ENCODE assay signal across 8 cellular contexts in genomic region chr6:149749594-149750135, GRCh38. TPM values are rescaled to one million over a fixed set of nuclear protein-coding genes. Genes with fewer than 3 reads are reported as not detected.
A peak's percentile ranks its signal among the peaks of the same experiment; 100 is the strongest.
DNase-seq lines count a peak whose midpoint lies in the region; ATAC-seq and TF ChIP-seq lines count a peak whose summit lies in the region.

Gene PCMT1 (plus strand): TSS chr6:149749741. CDS start chr6:149749902, 161 bp downstream.

- peak within 1 kb of the TSS; percentile 59; the same call in 1 of the 2 replicates for H2AFZ ChIP-seq in OCI-LY7 (ENCODE audit: low read length)

- no peak for TF ChIP-seq CTCF in OCI-LY7 (conservative IDR thresholded peaks at IDR 0.05; ENCODE audit: low read length)

- peaks cover 9% of the 10 kb centered on the region for H4K20me1 ChIP-seq in OCI-LY7 (ENCODE audit: insufficient read depth, low read length)

- H3K4me1 ChIP-seq in OCI-LY7 (ENCODE audit: insufficient read depth, low read length, poor library complexity, severe bottlenecking): peaks cover 47% of the 10 kb centered on the region

- H3K27ac ChIP-seq in OCI-LY7 (ENCODE audit: low read depth, low read length, poor library complexity, severe bottlenecking) (peak within 1 kb of the TSS; percentile 85), epithelial cell of prostate (peak within 1 kb of the TSS; percentile 70)

- intact Hi-C loops in OCI-LY7 (cut with micrococcal nuclease; ENCODE audit: unreplicated experiment): loop anchor here (5.0 kb wide), 2 partner anchors 102 to 182 kb away; partner anchors contain the start of genes GINM1 and KATNA1

- BruUV-seq in OCI-LY7 (replicated peaks; lab: Mats Ljungman, UMichigan): no TSS peak

- peak within 1 kb of the TSS; percentile 96 for H3K4me3 ChIP-seq in OCI-LY7 (ENCODE audit: low read depth, low read length, poor library complexity, severe bottlenecking)

- CTCF ChIA-PET in OCI-LY7 (lab: Charles Lee; ENCODE audit: unreplicated experiment): interaction anchor here (0.6 to 1.1 kb wide), 3 partner anchors 204 to 912 kb away, joined by 3 to 4 read pairs (median 3); no protein-coding TSS in a partner anchor

- peaks cover 67% of the 10 kb centered on the region for H3K79me2 ChIP-seq in OCI-LY7 (ENCODE audit: insufficient read depth, low read depth, low read length)

- DNase-seq in DMS 273 treated with DMSO at 0.1 percent for 48 hours (lab: John Stamatoyannopoulos, UW): peak; percentile 68
- peak; percentile 92 for DNase-seq in HuH-7 (ENCODE audit: low spot score)
- peak; percentile 94 for DNase-seq in OCI-LY7 (ENCODE audit: low spot score)
- DNase-seq in activated T-cell treated with anti-CD3 and anti-CD28 coated beads for 4 hours: peak; percentile 85
- peak; percentile 46 for DNase-seq in epithelial cell of prostate (ENCODE audit: low read depth, low spot score)
- peak; percentile 88 for DNase-seq in mucosa of gallbladder (ENCODE audit: low spot score)
- peak; percentile 66 to 71 for DNase-seq in stimulated activated CD8-positive, alpha-beta memory T cell treated with anti-CD3 and anti-CD28 coated beads, Interleukin-4, amount 100 ng/mL, for 4 hours (ENCODE audit: low read depth in 2 of 2, low spot score in 1 of 2)

- H3K36me3 ChIP-seq in OCI-LY7 (ENCODE audit: insufficient read depth, low read length): peaks cover 30% of the 10 kb centered on the region

- no peaks in the 10 kb centered on the region for H3K9me3 ChIP-seq in OCI-LY7 (ENCODE audit: low read length)

- POLR2A ChIA-PET in OCI-LY7 (lab: Charles Lee): interaction anchor here (0.6 to 2.1 kb wide), 7 partner anchors 14 to 265 kb away, joined by 3 to 15 read pairs (median 4); partner anchors contain the start of gene ZC3H12D

- H3K9me2 ChIP-seq in OCI-LY7 (ENCODE audit: insufficient read depth, low read length): no peaks in the 10 kb centered on the region

- peak; percentile 77 for ATAC-seq in GM21526 (IDR thresholded peaks at IDR 0.05; ENCODE audit: low FRiP score, unreplicated experiment)

- peak within 1 kb of the TSS; percentile 89 for H3K4me2 ChIP-seq in OCI-LY7 (ENCODE audit: low read length)

RNA-seq across cellular contexts. Expression of gene PCMT1, which starts in this region (rescaled TPM):
- 125 and 140 TPM in 2 replicates for total RNA-seq in OCI-LY7 (2014; rRNA removed; shearing (Covaris generic))
- total RNA-seq in OCI-LY7 (2022) (116 and 117 TPM in 2 replicates), mucosa of gallbladder (50.9 TPM)

Comparison
In these comparisons a context has a peak if more than half of its experiments do, and no peak if none do; other contexts are left out.
1. Peak in every context shown above with its lines: DNase-seq, ATAC-seq, H3K4me3 ChIP-seq and H3K27ac ChIP-seq.